In genomic region chr19:18450021-18450933, GRCh38 we compare ENCODE assay signal across 1 cellular context.
TF ChIP-seq lines count a peak whose summit lies in the region.

No MANE protein-coding gene starts in this region.

TF ChIP-seq in K562, 482 proteins besides CTCF, POLR2A, EP300 and RAD21:
- TF ChIP-seq NKRF (IDR thresholded peaks at IDR 0.05; ENCODE audit: borderline replicate concordance) (no peak), ZBTB7A (IDR thresholded peaks at IDR 0.05; ENCODE audit: borderline replicate concordance, control insufficient read depth, low read depth, low read length) (peak; percentile 30; the same call in 1 of the 2 replicates), CEBPG (CRISPR knock-in tag; IDR thresholded peaks at IDR 0.05) (no peak), CEBPG (tag; conservative IDR thresholded peaks at IDR 0.05 in 1 of 2, IDR thresholded peaks at IDR 0.05 in 1 of 2) (no peak), HOXB6 (CRISPR knock-in tag; IDR thresholded peaks at IDR 0.05; ENCODE audit: borderline replicate concordance) (no peak), POLR2G (IDR thresholded peaks at IDR 0.05; ENCODE audit: low read depth, low read length) (peak; percentile 49; the same call in 1 of the 2 replicates), FOS (IDR thresholded peaks at IDR 0.05; ENCODE audit: extremely low read depth, insufficient read length) (no peak), PRPF4 (IDR thresholded peaks at IDR 0.05; ENCODE audit: insufficient read depth, low read depth, low read length, poor library complexity, severe bottlenecking) (no peak), DMBX1 (CRISPR knock-in tag; IDR thresholded peaks at IDR 0.05; ENCODE audit: borderline replicate concordance) (no peak), FOXK2 (conservative IDR thresholded peaks at IDR 0.05 in 1 of 2, IDR thresholded peaks at IDR 0.05 in 1 of 2; ENCODE audit: low read depth in 2 of 2) (no peak), SNRNP70 (optimal IDR thresholded peaks at IDR 0.05; ENCODE audit: low read depth, low read length) (no peak), CHD1 (IDR thresholded peaks at IDR 0.05; ENCODE audit: low read length) (no peak), RAD51 (IDR thresholded peaks at IDR 0.05; ENCODE audit: borderline replicate concordance, low read depth) (no peak), BRF1 (IDR thresholded peaks at IDR 0.05; ENCODE audit: borderline replicate concordance, extremely low read depth, insufficient read length) (no peak), ZNF354B (CRISPR knock-in tag; IDR thresholded peaks at IDR 0.05) (no peak), CTBP1 (IDR thresholded peaks at IDR 0.05; ENCODE audit: borderline replicate concordance) (no peak), DPF2 (IDR thresholded peaks at IDR 0.05) (no peak), ZNF143 (CRISPR knock-in tag; IDR thresholded peaks at IDR 0.05) (0 out of 2 replicates have a peak, but pooled peaks have one; percentile 26), ZNF668 (CRISPR knock-in tag; IDR thresholded peaks at IDR 0.05) (no peak), NCOA2 (IDR thresholded peaks at IDR 0.05; ENCODE audit: partially characterized antibody in 2 of 2) (no peak), ATF1 (CRISPR knock-in tag; IDR thresholded peaks at IDR 0.05) (no peak), ATF1 (tag; IDR thresholded peaks at IDR 0.05) (no peak), ZNF212 (CRISPR knock-in tag; IDR thresholded peaks at IDR 0.05) (no peak), E2F8 (IDR thresholded peaks at IDR 0.05; ENCODE audit: low read depth, partially characterized antibody) (no peak), MYNN (IDR thresholded peaks at IDR 0.05) (no peak), MYNN (CRISPR knock-in tag; IDR thresholded peaks at IDR 0.05) (no peak), ZBTB26 (CRISPR knock-in tag; IDR thresholded peaks at IDR 0.05) (no peak), SRSF9 (IDR thresholded peaks at IDR 0.05; ENCODE audit: borderline replicate concordance, low read depth, low read length) (no peak), TFAM (CRISPR knock-in tag; conservative IDR thresholded peaks at IDR 0.05) (no peak), SMARCA5 (IDR thresholded peaks at IDR 0.05) (no peak), ARID4B (CRISPR knock-in tag; IDR thresholded peaks at IDR 0.05) (0 out of 2 replicates have a peak, but pooled peaks have one; percentile 36), NFYB (IDR thresholded peaks at IDR 0.05; ENCODE audit: extremely low read depth, insufficient read length) (no peak)
